In the genomic region with DNA sequence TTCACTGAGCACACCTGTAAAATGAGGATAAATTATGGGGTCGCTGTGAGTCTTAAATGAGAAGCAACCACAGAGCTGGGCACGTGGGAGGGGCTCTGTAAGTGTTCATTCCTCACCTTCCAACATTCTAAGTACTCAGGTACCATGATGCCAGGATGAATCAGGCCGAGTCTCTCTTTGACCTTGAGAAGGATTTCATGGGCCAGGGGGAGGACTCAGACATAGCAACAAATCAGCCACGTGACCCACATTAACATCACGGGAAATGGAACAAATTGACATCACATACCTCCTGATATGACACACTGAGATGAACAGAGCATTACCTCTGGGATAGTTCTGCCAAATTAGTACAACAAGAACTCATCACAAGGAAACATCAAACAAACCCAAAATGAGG, we compare ENCODE assay signal across 16 cellular contexts. TPM values are rescaled to one million over a fixed set of nuclear protein-coding genes. Genes with fewer than 3 reads are reported as not detected.
A peak's percentile ranks its signal among the peaks of the same experiment; 100 is the strongest.
DNase-seq lines count a peak whose midpoint lies in the region; ATAC-seq and TF ChIP-seq lines count a peak whose summit lies in the region.
"Had no signal": no experiment of that assay in that cellular context is flagged by ENCODE, and none has a peak within 500 bp of the region (broad histone marks: within the 10 kb centered on the region; RNA-seq: fewer than 3 reads in every experiment).

No MANE protein-coding gene starts in this region.

- no peaks in the 10 kb centered on the region for H3K9me3 Mint-ChIP-seq in CD4-positive, alpha-beta memory T cell
- H3K9me3 Mint-ChIP-seq in activated T-cell treated with anti-CD3 and anti-CD28 coated beads, Interleukin-2, amount 50 U/mL, for 72 hours = no peaks in the 10 kb centered on the region
- H3K9me3 Mint-ChIP-seq: GM23338 had no signal

- TF ChIP-seq POLR2A in prostate gland (IDR thresholded peaks at IDR 0.05) = no peak

- ATAC-seq in activated T-cell treated with anti-CD3 and anti-CD28 coated beads, Interleukin-2, amount 50 U/mL, for 72 hours (replicated peaks in 1 of 2) = peak; percentile 73 to 78
- no peak for ATAC-seq in left lobe of liver
- ATAC-seq: esophagus mucosa, GM23338 had no signal

- TF ChIP-seq CTCF in prostate gland (IDR thresholded peaks at IDR 0.05) = no peak

- peaks cover 25% of the 10 kb centered on the region for H3K4me1 ChIP-seq in CD4-positive, alpha-beta memory T cell (ENCODE audit: insufficient read depth, low read length)
- H3K4me1 ChIP-seq in prostate gland (replicated peaks) = peaks cover 10% of the 10 kb centered on the region

- intact Hi-C loops in CD4-positive, alpha-beta memory T cell (cut with micrococcal nuclease) = no loop called here
- intact Hi-C loops in prostate gland (cut with DNase I) = loop anchor here (5.0 kb wide), 1 partner anchor 33 kb away; a partner anchor contains a TSS
- intact Hi-C loops in head of caudate nucleus (cut with DNase I) = no loop called here

- peaks cover 33 to 44% (median 42%) of the 10 kb centered on the region in 4 donors for H3K4me1 Mint-ChIP-seq in CD4-positive, alpha-beta memory T cell
- peaks cover 49% of the 10 kb centered on the region for H3K4me1 Mint-ChIP-seq in activated T-cell treated with anti-CD3 and anti-CD28 coated beads, Interleukin-2, amount 50 U/mL, for 72 hours (ENCODE audit: low read depth)

- H3K27me3 Mint-ChIP-seq in CD4-positive, alpha-beta memory T cell = peaks cover 0 to 2% of the 10 kb centered on the region in 2 donors
- H3K27me3 Mint-ChIP-seq in activated T-cell treated with anti-CD3 and anti-CD28 coated beads, Interleukin-2, amount 50 U/mL, for 72 hours (ENCODE audit: low read depth) = no peaks in the 10 kb centered on the region

- H3K36me3 ChIP-seq in CD4-positive, alpha-beta memory T cell (ENCODE audit: insufficient read depth, low read length) = no peaks in the 10 kb centered on the region
- H3K36me3 ChIP-seq in prostate gland = no peaks in the 10 kb centered on the region
- H3K36me3 ChIP-seq: BLaER1 treated with 17β-estradiol and CSF1 and Interleukin-3, amounts not matched to agents 10 nM and 100 nM; sigmoid colon had no signal

- H3K27ac Mint-ChIP-seq in CD4-positive, alpha-beta memory T cell = peak overlapping the region in 6 of 7 donors; percentile 6 to 84 (median 75)
- peak overlapping the region; percentile 25 for H3K27ac Mint-ChIP-seq in activated T-cell treated with anti-CD3 and anti-CD28 coated beads, Interleukin-2, amount 50 U/mL, for 72 hours
- H3K27ac Mint-ChIP-seq: GM23338 had no signal

- CTCF ChIA-PET in CD4-positive, alpha-beta memory T cell (lab: Charles Lee; ENCODE audit: partially characterized antibody) = interaction anchor here (0.8 to 4.4 kb wide), 10 partner anchors 9 to 137 kb away, joined by 3 to 64 read pairs (median 10); no protein-coding TSS in a partner anchor

- peak overlapping the region in 3 of 8 donors; percentile 6 to 21 (median 11) for H3K4me3 Mint-ChIP-seq in CD4-positive, alpha-beta memory T cell
- peak overlapping the region in 1 of 2 donors; percentile 25 for H3K4me3 Mint-ChIP-seq in activated T-cell treated with anti-CD3 and anti-CD28 coated beads, Interleukin-2, amount 50 U/mL, for 72 hours
- H3K4me3 Mint-ChIP-seq: GM23338 had no signal

- H3K27ac ChIP-seq in CD4-positive, alpha-beta memory T cell (ENCODE audit: low read depth, low read length) = no peak overlapping the region
- H3K27ac ChIP-seq in prostate gland = no peak overlapping the region
- H3K27ac ChIP-seq: BLaER1 treated with 17β-estradiol and CSF1 and Interleukin-3, amounts not matched to agents 10 nM and 100 nM; sigmoid colon had no signal

- no peaks in the 10 kb centered on the region for H3K9me3 ChIP-seq in CD4-positive, alpha-beta memory T cell (ENCODE audit: control insufficient read depth in 1 of 2, low read length in 2 of 2)
- H3K9me3 ChIP-seq in prostate gland = no peaks in the 10 kb centered on the region
- H3K9me3 ChIP-seq: BLaER1 treated with 17β-estradiol and CSF1 and Interleukin-3, amounts not matched to agents 10 nM and 100 nM; sigmoid colon had no signal

- no peaks in the 10 kb centered on the region for H3K36me3 Mint-ChIP-seq in CD4-positive, alpha-beta memory T cell
- H3K36me3 Mint-ChIP-seq in activated T-cell treated with anti-CD3 and anti-CD28 coated beads, Interleukin-2, amount 50 U/mL, for 72 hours (ENCODE audit: insufficient read depth in 2 of 2) = no peaks in the 10 kb centered on the region

- no peak overlapping the region for H3K4me3 ChIP-seq in CD4-positive, alpha-beta memory T cell (ENCODE audit: low read length in 2 of 2)
- no peak overlapping the region for H3K4me3 ChIP-seq in prostate gland
- H3K4me3 ChIP-seq: BLaER1 treated with 17β-estradiol and CSF1 and Interleukin-3, amounts not matched to agents 10 nM and 100 nM; GM23338; sigmoid colon had no signal

- H3K27me3 ChIP-seq in CD4-positive, alpha-beta memory T cell (ENCODE audit: insufficient read depth, low read length) = no peaks in the 10 kb centered on the region
- H3K27me3 ChIP-seq in prostate gland (replicated peaks; ENCODE audit: insufficient read depth) = no peaks in the 10 kb centered on the region
- H3K27me3 ChIP-seq: BLaER1 treated with 17β-estradiol and CSF1 and Interleukin-3, amounts not matched to agents 10 nM and 100 nM; sigmoid colon had no signal

- DNase-seq in activated CD4-positive, alpha-beta T cell treated with anti-CD3 and anti-CD28 coated beads for 4 hours = peak; percentile 49 to 52
- no peak for DNase-seq in activated CD4-positive, alpha-beta T cell treated with anti-CD3 and anti-CD28 coated beads for 1 hour
- peak in 4 of 5 donors; percentile 23 to 55 (median 38) for DNase-seq in CD4-positive, alpha-beta memory T cell
- peak; percentile 63 to 71 for DNase-seq in activated T-cell treated with anti-CD3 and anti-CD28 coated beads, Interleukin-2, amount 50 U/mL, for 72 hours
- peak; percentile 27 to 38 for DNase-seq in stimulated activated CD4-positive, alpha-beta T cell treated with anti-CD3 and anti-CD28 coated beads, Interleukin-2, amount 100 ng/mL, for 24 hours
- DNase-seq in prostate gland (ENCODE audit: low spot score) = no peak
- no peak for DNase-seq in left lobe of liver (ENCODE audit: low spot score)
- DNase-seq in head of caudate nucleus = no peak
- DNase-seq: DMS153, NCI-H1694, SHP77 treated with DMSO at 0.1 percent for 48 hours, sigmoid colon, trophoblast cell had no signal

- 84% methylated on average over 5 of the region's 5 CpGs for WGBS in prostate gland

- POLR2A ChIA-PET in CD4-positive, alpha-beta memory T cell (lab: Charles Lee; ENCODE audit: partially characterized antibody) = interaction anchor here (1.0 to 3.5 kb wide), 5 partner anchors 29 to 141 kb away, joined by 3 to 89 read pairs (median 3); a partner anchor contains a TSS

RNA-seq across cellular contexts. Expression of a gene that starts 35.2 kb away (rescaled TPM):
- total RNA-seq in CD4-positive, alpha-beta memory T cell = 100 to 1,000 TPM; 148 to 159 TPM
- 10 to 100 TPM; 61.6 to 76.1 TPM for polyA plus RNA-seq in CD4-positive, alpha-beta memory T cell
- total RNA-seq in activated T-cell treated with anti-CD3 and anti-CD28 coated beads, Interleukin-2, amount 50 U/mL, for 72 hours = 10 to 100 TPM; 66.5 to 78.0 TPM
- 10 to 100 TPM; 44.2 to 45.8 TPM for total RNA-seq in prostate gland
- 22.0 TPM for total RNA-seq in left lobe of liver

Comparison
In these comparisons a context has a peak if more than half of its experiments do, and no peak if none do; other contexts are left out.
1. DNase-seq: peak in activated CD4-positive, alpha-beta T cell treated with anti-CD3 and anti-CD28 coated beads for 4 hours (2 of 2), CD4-positive, alpha-beta memory T cell (4 of 5), activated T-cell treated with anti-CD3 and anti-CD28 coated beads, Interleukin-2, amount 50 U/mL, for 72 hours (2 of 2) and stimulated activated CD4-positive, alpha-beta T cell treated with anti-CD3 and anti-CD28 coated beads, Interleukin-2, amount 100 ng/mL, for 24 hours (2 of 2); none in activated CD4-positive, alpha-beta T cell treated with anti-CD3 and anti-CD28 coated beads for 1 hour (single experiment), prostate gland (single experiment), left lobe of liver (single experiment) and head of caudate nucleus (0 of 42).